ENCODE assay signal across 8 cellular contexts in the genomic region with DNA sequence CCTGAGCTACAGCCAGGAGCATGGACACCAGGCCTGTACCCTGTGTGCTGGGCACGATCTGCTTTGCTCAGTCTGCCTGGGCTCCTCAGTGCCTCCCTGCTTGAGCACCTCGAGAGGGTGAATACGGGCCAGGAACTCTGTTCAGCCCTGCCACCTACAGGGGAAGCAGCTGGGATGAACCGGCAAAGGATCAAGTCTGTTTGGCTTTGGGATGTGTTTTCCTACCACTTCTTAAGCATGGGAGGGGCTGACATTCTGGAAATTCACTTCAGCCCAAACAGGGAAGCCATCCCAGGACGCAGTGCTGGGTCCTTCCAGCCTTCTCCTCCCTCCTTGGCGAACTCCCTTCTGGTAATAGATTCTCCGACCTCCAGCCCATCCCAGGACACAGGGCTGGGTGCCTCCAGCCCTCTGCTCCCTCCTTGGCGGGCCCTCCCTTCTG. TPM values are rescaled to one million over a fixed set of nuclear protein-coding genes. Genes with fewer than 3 reads are reported as not detected.
DNase-seq lines count a peak whose midpoint lies in the region; ATAC-seq, FAIRE-seq and TF ChIP-seq lines count a peak whose summit lies in the region.

No MANE protein-coding gene starts in this region.

- intact Hi-C loops in adrenal gland (cut with DNase I) (no loop called here), sciatic nerve (cut with DNase I) (no loop called here)

- no peak for FAIRE-seq in A549 (lab: Jason Lieb, UNC)

- CTCF ChIA-PET in A549 (lab: Yijun Ruan, JAX): interaction anchor here (0.8 to 2.6 kb wide), 7 partner anchors 10 to 223 kb away, joined by 3 to 9 read pairs (median 3); no protein-coding TSS in a partner anchor
- CTCF ChIA-PET in HEK293T (lab: Yijun Ruan, JAX): no interaction called here

- no peaks in the 10 kb centered on the region for H3K9me3 ChIP-seq in A549
- H3K9me3 ChIP-seq in adrenal gland (replicated peaks in 1 of 3): no peaks in the 10 kb centered on the region
- no peaks in the 10 kb centered on the region for H3K9me3 ChIP-seq in right atrium auricular region

- H3K27me3 ChIP-seq in adrenal gland (no peaks in the 10 kb centered on the region), right atrium auricular region (no peaks in the 10 kb centered on the region)

- DNase-seq in A549 (ENCODE audit: low read depth in 1 of 2, low spot score in 1 of 2) (peak; percentile 27 to 39), HEK293T (ENCODE audit: extremely low spot score) (peak; percentile 40), adrenal gland (peak; percentile 70 to 91 (median 83)), right atrium auricular region (ENCODE audit: low spot score) (peak; percentile 81), sciatic nerve (ENCODE audit: low spot score) (peak; percentile 79), NCI-H748 treated with DMSO at 0.1 percent for 48 hours (lab: John Stamatoyannopoulos, UW) (no peak)

- H3K4me3 ChIP-seq in A549 (no peak overlapping the region), adrenal gland (no peak overlapping the region), right atrium auricular region (no peak overlapping the region)

- POLR2A ChIA-PET in A549 (lab: Yijun Ruan, JAX) (no interaction called here), HEK293T (lab: Yijun Ruan, JAX) (no interaction called here)

- TF ChIP-seq EP300 in A549 (IDR thresholded peaks at IDR 0.05): no peak

- ATAC-seq in A549 (peak; percentile 92 to 94), sciatic nerve (peak; percentile 87), GM21381 (IDR thresholded peaks at IDR 0.05; ENCODE audit: unreplicated experiment) (no peak), HG03457 (IDR thresholded peaks at IDR 0.05; ENCODE audit: unreplicated experiment) (no peak)

- H3K36me3 ChIP-seq in adrenal gland (replicated peaks in 1 of 2) (no peaks in the 10 kb centered on the region), right atrium auricular region (no peaks in the 10 kb centered on the region)

- TF ChIP-seq POLR2A in A549 (IDR thresholded peaks at IDR 0.05; ENCODE audit: low read length): no peak
- TF ChIP-seq POLR2A in adrenal gland (IDR thresholded peaks at IDR 0.05): no peak

- WGBS in A549 (ENCODE audit: missing lambda C conversion rate): 44% methylated on average over 8 of the region's 8 CpGs
- WGBS in adrenal gland, 4 donors: 33 to 42% (median 39%) methylated on average over 6 to 8 of the region's 8 CpGs

- TF ChIP-seq CTCF in A549 (IDR thresholded peaks at IDR 0.05) (peak; percentile 19; the same call in 2 of the 3 replicates), adrenal gland (IDR thresholded peaks at IDR 0.05) (peak; percentile 17 to 65 (median 55)), right atrium auricular region (IDR thresholded peaks at IDR 0.05) (peak; percentile 44 to 65)

- no peaks in the 10 kb centered on the region for H3K4me1 ChIP-seq in A549
- peaks cover 16 to 25% of the 10 kb centered on the region in 2 donors for H3K4me1 ChIP-seq in adrenal gland (replicated peaks in 1 of 2)
- peaks cover 0 to 28% of the 10 kb centered on the region in 2 donors for H3K4me1 ChIP-seq in right atrium auricular region

- TF ChIP-seq RAD21 in A549 (conservative IDR thresholded peaks at IDR 0.05 in 1 of 2, IDR thresholded peaks at IDR 0.05 in 1 of 2): peak; percentile 49; a peak in 4 of 5 replicates

- no peak overlapping the region for H3K4me2 ChIP-seq in A549

- H3K27ac ChIP-seq in A549 (0 out of 6 replicates have a peak overlapping the region, but pooled peaks of 1 of the 2 experiments have one; percentile 28), adrenal gland (peak overlapping the region; percentile 75 to 95 (median 86)), right atrium auricular region (peak overlapping the region; percentile 88 to 96)

TF ChIP-seq in A549, 52 proteins besides CTCF, POLR2A, EP300 and RAD21:
- TF ChIP-seq MYC (IDR thresholded peaks at IDR 0.05; ENCODE audit: borderline replicate concordance, low read length): no peak
- TF ChIP-seq, protein P1, sequence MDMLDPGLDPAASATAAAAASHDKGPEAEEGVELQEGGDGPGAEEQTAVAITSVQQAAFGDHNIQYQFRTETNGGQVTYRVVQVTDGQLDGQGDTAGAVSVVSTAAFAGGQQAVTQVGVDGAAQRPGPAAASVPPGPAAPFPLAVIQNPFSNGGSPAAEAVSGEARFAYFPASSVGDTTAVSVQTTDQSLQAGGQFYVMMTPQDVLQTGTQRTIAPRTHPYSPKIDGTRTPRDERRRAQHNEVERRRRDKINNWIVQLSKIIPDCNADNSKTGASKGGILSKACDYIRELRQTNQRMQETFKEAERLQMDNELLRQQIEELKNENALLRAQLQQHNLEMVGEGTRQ (IDR thresholded peaks at IDR 0.05): no peak
- TF ChIP-seq SMC3 (IDR thresholded peaks at IDR 0.05): peak; percentile 31; the same call in 1 of the 3 replicates

TF ChIP-seq in HEK293T, 16 proteins besides CTCF, POLR2A, EP300 and RAD21:
- TF ChIP-seq SUZ12 (IDR thresholded peaks at IDR 0.05) (no peak), FOXA1 (IDR thresholded peaks at IDR 0.05) (no peak), CTBP1 (IDR thresholded peaks at IDR 0.05; ENCODE audit: borderline replicate concordance) (no peak), ZNF384 (IDR thresholded peaks at IDR 0.05) (no peak), LEF1 (IDR thresholded peaks at IDR 0.05; ENCODE audit: borderline replicate concordance) (no peak), FOXK2 (IDR thresholded peaks at IDR 0.05) (no peak), FOXM1 (IDR thresholded peaks at IDR 0.05; ENCODE audit: borderline replicate concordance) (no peak), HDGF (IDR thresholded peaks at IDR 0.05; ENCODE audit: borderline replicate concordance) (no peak), BHLHE40 (IDR thresholded peaks at IDR 0.05; ENCODE audit: borderline replicate concordance) (no peak), NFRKB (IDR thresholded peaks at IDR 0.05) (no peak), ARNT (IDR thresholded peaks at IDR 0.05) (no peak), SP1 (IDR thresholded peaks at IDR 0.05) (no peak), ELF4 (IDR thresholded peaks at IDR 0.05) (no peak), L3MBTL2 (conservative IDR thresholded peaks at IDR 0.05) (no peak)
- TF ChIP-seq, protein P2, sequence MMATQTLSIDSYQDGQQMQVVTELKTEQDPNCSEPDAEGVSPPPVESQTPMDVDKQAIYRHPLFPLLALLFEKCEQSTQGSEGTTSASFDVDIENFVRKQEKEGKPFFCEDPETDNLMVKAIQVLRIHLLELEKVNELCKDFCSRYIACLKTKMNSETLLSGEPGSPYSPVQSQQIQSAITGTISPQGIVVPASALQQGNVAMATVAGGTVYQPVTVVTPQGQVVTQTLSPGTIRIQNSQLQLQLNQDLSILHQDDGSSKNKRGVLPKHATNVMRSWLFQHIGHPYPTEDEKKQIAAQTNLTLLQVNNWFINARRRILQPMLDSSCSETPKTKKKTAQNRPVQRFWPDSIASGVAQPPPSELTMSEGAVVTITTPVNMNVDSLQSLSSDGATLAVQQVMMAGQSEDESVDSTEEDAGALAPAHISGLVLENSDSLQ (IDR thresholded peaks at IDR 0.05): no peak

RNA-seq across cellular contexts. Expression of a gene that starts 55.8 kb away (rescaled TPM):
- polyA plus RNA-seq in A549 (2011; rRNA removed): 16.6 and 30.1 TPM in 2 replicates
- 44.2 and 64.3 TPM in 2 replicates for polyA plus RNA-seq in A549 (2012; cell fraction: cytosol; rRNA removed)
- 53.8 and 61.9 TPM in 2 replicates for polyA plus RNA-seq in A549 (2012; cell fraction: nucleus; rRNA removed)
- polyA plus RNA-seq in A549 (2017; fragmentation: RNase III; extraction: RNeasy Plus Mini Kit Qiagen cat#74134 plus additional on column Dnase treatment): 38.8 to 41.1 TPM (median 40.0 TPM) in 3 replicates
- 23.3 and 36.5 TPM in 2 replicates for polyA minus RNA-seq in A549 (2011; rRNA and poly(A)+ RNA removed)
- total RNA-seq in adrenal gland: 100 to 1,000 TPM in 1 of 8 donors, 10 to 100 TPM in 7; 25.1 to 105 (median 75.5) TPM
- 10 to 100 TPM; 35.6 to 75.9 (median 37.7) TPM for polyA plus RNA-seq in adrenal gland
- 10 to 100 TPM; 31.7 to 34.2 TPM for total RNA-seq in right atrium auricular region
- total RNA-seq in sciatic nerve: 53.8 TPM

Comparison
In these comparisons a context has a peak if more than half of its experiments do, and no peak if none do; other contexts are left out.
1. ATAC-seq: peak in A549 (2 of 2) and sciatic nerve (single experiment); none in GM21381 (single experiment) and HG03457 (single experiment).
2. Peak in every context shown above with its lines, with median percentiles within 50 percentile points of each other: CTCF ChIP-seq.